Comparison of ENCODE assay signal across 24 cellular contexts in the genomic region with DNA sequence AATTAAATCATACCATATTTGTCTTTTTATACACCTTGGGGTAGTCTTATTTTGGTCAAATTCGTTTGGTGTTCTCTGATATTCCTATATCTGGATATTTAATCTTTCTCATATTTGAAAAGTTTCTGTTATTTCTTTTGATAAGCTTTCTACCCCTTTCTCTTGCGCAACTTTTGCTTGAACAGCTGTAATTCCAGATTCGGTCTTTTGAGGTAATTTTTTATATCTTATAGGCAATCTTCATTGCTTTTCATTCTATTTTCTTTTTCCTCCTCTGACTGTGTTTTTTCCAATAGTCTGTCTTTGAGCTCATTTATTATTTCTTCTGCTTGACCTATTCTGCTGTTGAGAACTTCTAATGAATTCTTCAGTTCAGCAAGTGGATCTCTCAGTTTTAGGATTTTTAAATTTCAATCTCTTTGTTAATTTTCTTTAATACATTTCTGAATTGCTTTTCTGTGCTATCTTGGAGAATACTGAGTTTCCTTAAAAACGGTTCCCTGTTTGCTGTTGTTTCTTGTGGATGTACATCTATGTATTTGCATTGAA.
"Had no signal": no experiment of that assay in that cellular context is flagged by ENCODE, and none has a peak within 500 bp of the region (broad histone marks: within the 10 kb centered on the region; RNA-seq: fewer than 3 reads in every experiment).

No MANE protein-coding gene starts in this region.

- H3K36me3 ChIP-seq: left ventricle myocardium inferior, neural progenitor cell, ovary, right atrium auricular region, stomach, thyroid gland, transverse colon, upper lobe of left lung, vagina had no signal

- H3K9me3 ChIP-seq: ovary, testis, thyroid gland, upper lobe of left lung, vagina had no signal

- H3K4me3 ChIP-seq: left ventricle myocardium inferior, lung, neural progenitor cell, ovary, right atrium auricular region, skin epidermis, stomach, testis, thyroid gland, transverse colon, upper lobe of left lung, vagina had no signal

- H3K9ac ChIP-seq: neural progenitor cell had no signal

- H3K27ac ChIP-seq: left ventricle myocardium inferior, neural progenitor cell, ovary, right atrium auricular region, skin epidermis, stomach, testis, thyroid gland, transverse colon, upper lobe of left lung, vagina had no signal

- ATAC-seq: natural killer cell; sciatic nerve; stimulated activated naive B cell treated with anti-CD40 and anti-IgM and Interleukin-4, amounts not matched to agents 10 μg/mL and 1 μg/mL and 100 μg/mL, for 72 hours; stimulated activated naive CD8-positive, alpha-beta T cell treated with anti-CD3 and anti-CD28 coated beads, Interleukin-15, Interleukin-2, amounts not matched to agents 100 U/mL and 50 U/mL, for 24 hours had no signal

- H3K4me2 ChIP-seq: neural progenitor cell had no signal

- DNase-seq: islet precursor cell; left ventricle myocardium inferior; mesendoderm; naive B cell; natural killer cell; nephron progenitor cell; ovary; stimulated activated CD4-positive, alpha-beta T cell treated with anti-CD3 and anti-CD28 coated beads, Interleukin-12 subunit alpha, Interleukin-12 subunit beta, amount 100 ng/mL, for 4 hours; stimulated activated CD4-positive, alpha-beta T cell treated with anti-CD3 and anti-CD28 coated beads, Interleukin-15, amount 100 ng/mL, for 24 hours; stimulated activated CD4-positive, alpha-beta T cell treated with anti-CD3 and anti-CD28 coated beads, Interleukin-2, amount 100 ng/mL, for 24 hours; stimulated activated CD4-positive, alpha-beta T cell treated with anti-CD3 and anti-CD28 coated beads, Interleukin-4, amount 100 ng/mL, for 1 hour; stimulated activated naive B cell treated with anti-CD40 and anti-IgM and Interleukin-4, amounts not matched to agents 10 μg/mL and 1 μg/mL and 100 μg/mL, for 72 hours; stimulated activated naive CD8-positive, alpha-beta T cell treated with anti-CD3 and anti-CD28 coated beads, Interleukin-15, Interleukin-2, amounts not matched to agents 100 U/mL and 50 U/mL, for 24 hours; stomach; testis; thyroid gland; transverse colon; upper lobe of left lung had no signal

- H3K4me1 ChIP-seq: left ventricle myocardium inferior, neural progenitor cell, right atrium auricular region, stomach, testis, thyroid gland, transverse colon, upper lobe of left lung, vagina had no signal

- H2AFZ ChIP-seq: neural progenitor cell had no signal

- H3K27me3 ChIP-seq: neural progenitor cell, ovary, right atrium auricular region, testis, thyroid gland, upper lobe of left lung, vagina had no signal
